8 cellular contexts compared by ENCODE assay signal in the genomic region with DNA sequence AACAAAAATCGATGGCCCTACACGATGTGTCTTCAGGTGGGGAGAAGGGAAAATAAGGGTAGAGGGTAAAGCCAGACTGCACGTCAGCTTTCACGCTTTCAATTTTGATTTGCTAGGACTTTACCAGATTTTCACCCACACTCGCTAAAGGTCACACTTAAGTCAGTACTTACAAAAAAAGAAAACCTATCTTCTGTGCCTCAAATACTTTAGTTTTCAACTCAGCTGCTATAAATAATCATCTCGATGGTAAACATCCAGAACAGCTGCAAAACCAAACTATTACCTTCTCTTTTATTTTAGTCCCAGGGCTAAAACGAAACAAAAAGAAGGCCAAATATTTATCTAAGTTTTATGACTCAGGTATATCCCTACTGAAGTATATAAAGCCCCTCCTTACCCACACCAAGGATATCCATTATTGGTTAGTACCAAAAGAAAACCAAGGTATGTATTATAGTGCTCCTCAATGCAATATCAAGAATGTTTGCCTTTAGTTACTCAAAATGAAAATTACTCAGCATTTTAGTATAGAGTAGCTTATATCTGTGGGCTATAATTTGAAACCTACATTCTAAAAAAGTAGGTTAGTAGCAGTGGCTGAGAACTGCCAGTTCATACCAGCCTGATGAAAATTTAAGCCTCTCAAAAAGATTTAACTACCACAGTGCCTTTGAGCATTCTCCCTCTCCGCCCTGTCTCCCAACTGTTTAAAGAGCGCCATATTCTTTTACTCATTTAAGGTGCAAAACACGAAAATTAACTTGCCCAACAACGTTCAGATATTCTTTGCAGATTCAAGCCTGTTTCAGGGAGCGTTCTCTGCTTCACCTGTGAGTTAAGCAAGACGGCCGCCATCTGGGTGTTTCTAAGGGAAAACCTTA. TPM values are rescaled to one million over a fixed set of nuclear protein-coding genes. Genes with fewer than 3 reads are reported as not detected.
DNase-seq lines count a peak whose midpoint lies in the region; ATAC-seq and TF ChIP-seq lines count a peak whose summit lies in the region.

No MANE protein-coding gene starts in this region.

- peak overlapping the region; percentile 98 for H3K27ac ChIP-seq in AG04450 (ENCODE audit: low read depth, low read length)

- CTCF ChIA-PET in AG04450 (lab: Charles Lee), result interaction anchor here (1.2 kb wide), 1 partner anchor 296 kb away, joined by 3 read pairs; no protein-coding TSS in a partner anchor

- no peaks in the 10 kb centered on the region for H3K27me3 ChIP-seq in AG04450 (ENCODE audit: control insufficient read depth, insufficient read depth, low read length)

- peaks cover 2% of the 10 kb centered on the region for H3K9me3 Mint-ChIP-seq in memory B cell

- POLR2A ChIA-PET in AG04450 (lab: Yijun Ruan, JAX), result no interaction called here

- peak overlapping the region; percentile 99 for H3K4me3 Mint-ChIP-seq in memory B cell

- peaks cover 3% of the 10 kb centered on the region for H3K36me3 Mint-ChIP-seq in memory B cell

- peak overlapping the region; percentile 100 for H3K27ac Mint-ChIP-seq in memory B cell

- TF ChIP-seq CTCF in AG04450 (IDR thresholded peaks at IDR 0.05; ENCODE audit: low read depth, low read length) (no peak), astrocyte of the spinal cord (IDR thresholded peaks at IDR 0.05; ENCODE audit: low read depth, low read length) (no peak)

- H3K4me1 Mint-ChIP-seq in memory B cell, result peaks cover 42% of the 10 kb centered on the region

- DNase-seq in AG04450 (ENCODE audit: low read depth, low spot score) (no peak), astrocyte of the spinal cord (ENCODE audit: low read depth, low spot score) (no peak), memory B cell (ENCODE audit: low spot score in 2 of 2) (no peak), NCI-H2171 (lab: John Stamatoyannopoulos, UW) (no peak), KG1 (lab: John Stamatoyannopoulos, UW) (no peak)
- DNase-seq in stimulated activated CD4-positive, alpha-beta T cell treated with anti-CD3 and anti-CD28 coated beads, Interleukin-4, amount 100 ng/mL, for 1 hour, result no peak

- H3K4me3 ChIP-seq in AG04450 (ENCODE audit: low read depth, low read length) (peak overlapping the region; percentile 100), astrocyte of the spinal cord (ENCODE audit: low read depth, low read length) (peak overlapping the region; percentile 88)

- in situ Hi-C loops in astrocyte of the spinal cord (cut with HindIII; ENCODE audit: low sequenced_read_pairs), result no loop called here

- no peaks in the 10 kb centered on the region; the same call in 1 of the 2 replicates for H3K9me3 ChIP-seq in AG04450 (ENCODE audit: control insufficient read depth, insufficient read depth, low read length)

- no peaks in the 10 kb centered on the region for H3K27me3 Mint-ChIP-seq in memory B cell

- ATAC-seq in GM18909 (IDR thresholded peaks at IDR 0.05; ENCODE audit: poor library complexity, unreplicated experiment), result peak; percentile 37
- peak; percentile 26 for ATAC-seq in HG03469 (IDR thresholded peaks at IDR 0.05; ENCODE audit: unreplicated experiment)
- no peak for ATAC-seq in memory B cell (ENCODE audit: low read depth)

RNA-seq across cellular contexts. Expression of a gene that starts 1.5 kb away (rescaled TPM):
- 346 and 438 TPM in 2 replicates for polyA plus RNA-seq in AG04450 (2011; rRNA removed)
- polyA minus RNA-seq in AG04450 (2011; rRNA and poly(A)+ RNA removed), result 533 and 669 TPM in 2 replicates

RNA-seq across cellular contexts. Expression of a gene that starts 24.2 kb away (rescaled TPM):
- 34.7 and 58.5 TPM in 2 replicates for polyA plus RNA-seq in AG04450 (2011; rRNA removed)
- 24.1 and 44.6 TPM in 2 replicates for polyA minus RNA-seq in AG04450 (2011; rRNA and poly(A)+ RNA removed)

RNA-seq across cellular contexts. Expression of a gene that starts 39.7 kb away (rescaled TPM):
- polyA plus RNA-seq in AG04450 (2011; rRNA removed), result 50.7 and 69.8 TPM in 2 replicates
- polyA minus RNA-seq in AG04450 (2011; rRNA and poly(A)+ RNA removed), result 37.0 and 57.5 TPM in 2 replicates
